In the genomic region with DNA sequence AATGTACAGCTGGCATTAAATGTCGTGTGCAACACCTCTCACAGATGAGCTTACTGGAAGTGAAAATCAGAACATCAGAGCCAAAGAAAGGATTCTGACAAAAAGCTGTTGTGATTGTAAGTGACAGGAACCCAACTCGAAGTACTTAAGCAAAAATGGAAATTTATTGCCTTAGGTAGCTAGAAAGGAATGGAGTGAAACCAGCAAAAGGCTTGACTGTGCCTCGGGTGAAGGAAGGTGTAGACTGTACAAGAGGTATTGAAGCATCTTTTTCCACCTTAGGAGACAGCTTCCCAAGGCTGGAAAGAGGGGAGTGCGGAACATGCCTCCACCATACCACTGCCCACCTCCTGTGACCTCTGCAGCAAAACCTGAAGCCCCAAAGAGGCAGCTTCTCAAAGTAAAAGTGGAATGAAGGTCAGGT, we compare ENCODE assay signal across 14 cellular contexts. TPM values are rescaled to one million over a fixed set of nuclear protein-coding genes. Genes with fewer than 3 reads are reported as not detected.
DNase-seq lines count a peak whose midpoint lies in the region; ATAC-seq and TF ChIP-seq lines count a peak whose summit lies in the region.
"Had no signal": no experiment of that assay in that cellular context is flagged by ENCODE, and none has a peak within 500 bp of the region (broad histone marks: within the 10 kb centered on the region; RNA-seq: fewer than 3 reads in every experiment).

No MANE protein-coding gene starts in this region.

- H3K4me3 Mint-ChIP-seq in nephron progenitor cell, result no peak overlapping the region
- H3K4me3 Mint-ChIP-seq: activated CD4-positive, alpha-beta T cell treated with anti-CD3 and anti-CD28 coated beads, Interleukin-2, amount 10 ng/mL, durations not matched to agents 7 days and 5 days; activated T-cell treated with anti-CD3 and anti-CD28 coated beads, Interleukin-2, amount 50 U/mL, for 24 hours; T-helper 2 cell treated with Interferon-gamma antibody and Interleukin-4, amounts not matched to agents 5 μg/mL and 100 μg/mL, for 36 hours had no signal

- H3K27me3 ChIP-seq in AG04450 (ENCODE audit: control insufficient read depth, insufficient read depth, low read length) (no peaks in the 10 kb centered on the region), MM.1S (replicated peaks; ENCODE audit: insufficient read depth, low read length) (no peaks in the 10 kb centered on the region), endocrine pancreas (ENCODE audit: control insufficient read depth, insufficient read depth, low read length) (no peaks in the 10 kb centered on the region)

- H3K27ac ChIP-seq in AG04450 (ENCODE audit: low read depth, low read length), result peak overlapping the region; percentile 85
- no peak overlapping the region for H3K27ac ChIP-seq in MM.1S (ENCODE audit: low read length)
- H3K27ac ChIP-seq: thoracic aorta had no signal

- no peaks in the 10 kb centered on the region for H3K36me3 Mint-ChIP-seq in nephron progenitor cell (ENCODE audit: low read depth)

- peak overlapping the region; percentile 66 for H3K27ac Mint-ChIP-seq in nephron progenitor cell
- H3K27ac Mint-ChIP-seq: activated CD4-positive, alpha-beta T cell treated with anti-CD3 and anti-CD28 coated beads, Interleukin-2, amount 10 ng/mL, durations not matched to agents 7 days and 5 days; activated T-cell treated with anti-CD3 and anti-CD28 coated beads, Interleukin-2, amount 50 U/mL, for 24 hours; T-helper 2 cell treated with Interferon-gamma antibody and Interleukin-4, amounts not matched to agents 5 μg/mL and 100 μg/mL, for 36 hours had no signal

- H3K4me3 ChIP-seq in AG04450 (ENCODE audit: low read depth, low read length), result no peak overlapping the region
- H3K4me3 ChIP-seq in MM.1S (ENCODE audit: low read length), result no peak overlapping the region
- H3K4me3 ChIP-seq in endocrine pancreas (ENCODE audit: control insufficient read depth, insufficient read depth, low read length), result no peak overlapping the region
- H3K4me3 ChIP-seq: thoracic aorta had no signal

- H3K79me2 ChIP-seq in MM.1S (ENCODE audit: low read length), result no peaks in the 10 kb centered on the region

- no peaks in the 10 kb centered on the region for H3K9me2 ChIP-seq in MM.1S (replicated peaks; ENCODE audit: insufficient read depth, low read length)

- POLR2A ChIA-PET in AG04450 (lab: Yijun Ruan, JAX), result no interaction called here

- peaks cover 5% of the 10 kb centered on the region for H3K9me3 Mint-ChIP-seq in nephron progenitor cell
- H3K9me3 Mint-ChIP-seq: activated CD4-positive, alpha-beta T cell treated with anti-CD3 and anti-CD28 coated beads, Interleukin-2, amount 10 ng/mL, durations not matched to agents 7 days and 5 days; activated T-cell treated with anti-CD3 and anti-CD28 coated beads, Interleukin-2, amount 50 U/mL, for 24 hours; T-helper 2 cell treated with Interferon-gamma antibody and Interleukin-4, amounts not matched to agents 5 μg/mL and 100 μg/mL, for 36 hours had no signal

- DNase-seq in AG04450 (ENCODE audit: low read depth, low spot score) (no peak), MM.1S (no peak), nephron progenitor cell (no peak), hepatic stellate cell (ENCODE audit: low spot score) (no peak), globus pallidus (ENCODE audit: low spot score) (no peak)
- no peak for DNase-seq in activated CD4-positive, alpha-beta T cell treated with anti-CD3 and anti-CD28 coated beads, Interleukin-2, amount 50 U/mL, for 48 hours
- DNase-seq: activated CD4-positive, alpha-beta T cell treated with anti-CD3 and anti-CD28 coated beads, Interleukin-2, amount 10 ng/mL, durations not matched to agents 7 days and 5 days; activated T-cell treated with anti-CD3 and anti-CD28 coated beads, Interleukin-2, amount 50 U/mL, for 24 hours; NCI-H2081 treated with DMSO at 0.1 percent for 48 hours; stimulated activated CD4-positive, alpha-beta T cell treated with anti-CD3 and anti-CD28 coated beads, Interleukin-2, amount 100 ng/mL, for 24 hours had no signal

- H3K9ac ChIP-seq in MM.1S (ENCODE audit: low read length) (no peak overlapping the region), endocrine pancreas (ENCODE audit: control insufficient read depth, insufficient read depth, low read length) (peak overlapping the region; percentile 14)

- H4K20me1 ChIP-seq in MM.1S (ENCODE audit: insufficient read depth, low read length), result no peaks in the 10 kb centered on the region

- peaks cover 15% of the 10 kb centered on the region; the same call in 1 of the 2 replicates for H3F3A ChIP-seq in MM.1S (ENCODE audit: insufficient read depth, low read length)

- TF ChIP-seq CTCF in AG04450 (IDR thresholded peaks at IDR 0.05; ENCODE audit: low read depth, low read length) (no peak), MM.1S (IDR thresholded peaks at IDR 0.05; ENCODE audit: low read length) (no peak), nephron progenitor cell (IDR thresholded peaks at IDR 0.05) (no peak)

- no peak for ATAC-seq in GM19452 (IDR thresholded peaks at IDR 0.05; ENCODE audit: unreplicated experiment)

- peaks cover 54% of the 10 kb centered on the region for H3K4me1 Mint-ChIP-seq in nephron progenitor cell

- H3K36me3 ChIP-seq in MM.1S (replicated peaks; ENCODE audit: insufficient read depth, low read length) (no peaks in the 10 kb centered on the region), endocrine pancreas (ENCODE audit: control insufficient read depth, insufficient read depth, low read length) (no peaks in the 10 kb centered on the region)
- H3K36me3 ChIP-seq: thoracic aorta had no signal

- H3K4me2 ChIP-seq in MM.1S (ENCODE audit: low read depth, low read length), result no peak overlapping the region

- H3K9me3 ChIP-seq in AG04450 (ENCODE audit: control insufficient read depth, insufficient read depth, low read length) (no peaks in the 10 kb centered on the region), MM.1S (replicated peaks; ENCODE audit: insufficient read depth, low read length) (no peaks in the 10 kb centered on the region), endocrine pancreas (ENCODE audit: control insufficient read depth, low read length) (no peaks in the 10 kb centered on the region)
- H3K9me3 ChIP-seq: thoracic aorta had no signal

- CTCF ChIA-PET in AG04450 (lab: Charles Lee), result interaction anchor here (0.6 to 2.5 kb wide), 4 partner anchors 15 to 23 kb away, joined by 3 to 5 read pairs (median 4); no protein-coding TSS in a partner anchor

- H2AFZ ChIP-seq in MM.1S (ENCODE audit: low read length), result peak overlapping the region; percentile 33

- H3K4me1 ChIP-seq in MM.1S (ENCODE audit: low read length), result 0 out of 2 replicates have a peak, but pooled peaks cover 9% of the 10 kb centered on the region
- H3K4me1 ChIP-seq in endocrine pancreas (ENCODE audit: control insufficient read depth, insufficient read depth, low read length), result peaks cover 12% of the 10 kb centered on the region

- H3K27me3 Mint-ChIP-seq in nephron progenitor cell (ENCODE audit: low read depth, poor library complexity), result peaks cover 7% of the 10 kb centered on the region
- H3K27me3 Mint-ChIP-seq: activated CD4-positive, alpha-beta T cell treated with anti-CD3 and anti-CD28 coated beads, Interleukin-2, amount 10 ng/mL, durations not matched to agents 7 days and 5 days; activated T-cell treated with anti-CD3 and anti-CD28 coated beads, Interleukin-2, amount 50 U/mL, for 24 hours had no signal

RNA-seq across cellular contexts. Expression of a gene that starts 27.3 kb away (rescaled TPM):
- polyA plus RNA-seq in AG04450 (2011; rRNA removed), result 1,870 and 2,796 TPM in 2 replicates
- 1,381 and 1,666 TPM in 2 replicates for polyA minus RNA-seq in AG04450 (2011; rRNA and poly(A)+ RNA removed)
